Comparison of ENCODE assay signal across 20 cellular contexts in genomic region chr15:26910715-26911114, GRCh38. TPM values are rescaled to one million over a fixed set of nuclear protein-coding genes. Genes with fewer than 3 reads are reported as not detected.
"Had no signal": no experiment of that assay in that cellular context is flagged by ENCODE, and none has a peak within 500 bp of the region (broad histone marks: within the 10 kb centered on the region; RNA-seq: fewer than 3 reads in every experiment).

No MANE protein-coding gene starts in this region.

- DNase-seq: KBM-7, MG63, NCI-H1092, NCI-H1105 treated with DMSO at 0.1 percent for 48 hours, NCI-H1417 treated with DMSO at 0.1 percent for 48 hours, NCI-H146, NCI-H1694 treated with DMSO at 0.1 percent for 48 hours, NCI-H1930, NCI-H2081, NCI-H2107, NCI-H2227 treated with DMSO at 0.1 percent for 48 hours, NCI-H524, NCI-H526 treated with DMSO at 0.1 percent for 48 hours, NCI-H748 treated with DMSO at 0.1 percent for 48 hours, RPMI8226, SHP77 had no signal

- H3K36me3 ChIP-seq: MG63 had no signal

- H3K27me3 ChIP-seq: MG63 had no signal

- H3K27ac Mint-ChIP-seq: IgD-negative memory B cell had no signal

- H3K4me3 ChIP-seq: MG63 had no signal

- H3K4me3 Mint-ChIP-seq: IgD-negative memory B cell had no signal

- H3K9me3 ChIP-seq: MG63 had no signal

- H3K36me3 Mint-ChIP-seq: IgD-negative memory B cell had no signal

- H3K4me1 Mint-ChIP-seq: IgD-negative memory B cell had no signal

- ATAC-seq: SK-N-SH treated with all-trans-retinoic acid at 6 μM for 48 hours had no signal

- H3K27me3 Mint-ChIP-seq: IgD-negative memory B cell had no signal

RNA-seq across cellular contexts. Expression of gene GABRA5, which starts 43.9 kb away (rescaled TPM):
- total RNA-seq: LHCN-M2, NCI-H460 had no signal
- polyA plus RNA-seq: IgD-negative memory B cell had no signal
